30 cellular contexts compared by ENCODE assay signal in the genomic region with DNA sequence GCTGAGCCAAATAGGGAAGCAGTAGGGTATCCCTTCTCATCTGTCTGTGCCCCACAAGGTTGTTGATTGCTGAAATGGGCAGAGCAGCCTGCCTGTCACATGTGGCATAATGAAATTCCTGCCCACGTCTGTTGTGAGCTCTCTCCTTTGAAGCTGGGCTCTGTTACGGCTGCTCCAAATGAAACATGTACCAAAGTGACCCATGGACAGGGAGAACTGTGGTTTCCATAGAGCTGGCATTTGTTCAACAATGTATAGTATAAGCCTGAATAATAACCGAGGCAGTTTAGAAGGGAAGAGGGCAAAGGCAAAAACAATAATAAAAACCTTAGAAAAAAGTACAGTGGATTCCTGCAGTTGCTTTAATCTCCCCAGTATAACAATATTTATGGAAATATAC.
A peak's percentile ranks its signal among the peaks of the same experiment; 100 is the strongest.
DNase-seq lines count a peak whose midpoint lies in the region; FAIRE-seq and TF ChIP-seq lines count a peak whose summit lies in the region.
"Had no signal": no experiment of that assay in that cellular context is flagged by ENCODE, and none has a peak within 500 bp of the region (broad histone marks: within the 10 kb centered on the region; RNA-seq: fewer than 3 reads in every experiment).

No MANE protein-coding gene starts in this region.

- H4K20me1 ChIP-seq in mammary epithelial cell (ENCODE audit: insufficient read depth, low read length) = peaks cover 10% of the 10 kb centered on the region
- H4K20me1 ChIP-seq in astrocyte (ENCODE audit: insufficient read depth, low read length) = no peaks in the 10 kb centered on the region
- no peaks in the 10 kb centered on the region for H4K20me1 ChIP-seq in PC-9 (ENCODE audit: insufficient read depth)

- H3K27me3 ChIP-seq in mammary epithelial cell (ENCODE audit: insufficient read depth, low read length) (peaks cover 56% of the 10 kb centered on the region), astrocyte (ENCODE audit: insufficient read depth, low read length) (peaks cover 2% of the 10 kb centered on the region), PC-9 (ENCODE audit: insufficient read depth, low read depth) (no peaks in the 10 kb centered on the region)
- H3K27me3 ChIP-seq: breast epithelium, colonic mucosa, neutrophil, Peyer's patch, uterus had no signal

- H3K4me1 Mint-ChIP-seq in MCF 10A (ENCODE audit: insufficient read depth, unreplicated experiment) = peaks cover 16% of the 10 kb centered on the region
- H3K4me1 Mint-ChIP-seq in astrocyte (ENCODE audit: low read depth, unreplicated experiment) = peaks cover 32% of the 10 kb centered on the region
- H3K4me1 Mint-ChIP-seq: T-cell had no signal

- POLR2A ChIA-PET in MCF 10A (lab: Yijun Ruan, JAX) (interaction anchor here (1.2 to 2.0 kb wide), 5 partner anchors 18 to 149 kb away, joined by 3 to 12 read pairs (median 4); partner anchors contain the start of gene LYPLAL1), PC-9 (lab: Charles Lee; ENCODE audit: unreplicated experiment) (no interaction called here)

- H3K27ac Mint-ChIP-seq in MCF 10A (ENCODE audit: low read depth, unreplicated experiment) (no peak overlapping the region), astrocyte (ENCODE audit: unreplicated experiment) (peak overlapping the region; percentile 15)
- H3K27ac Mint-ChIP-seq: CD4-positive, alpha-beta T cell; stimulated activated naive CD8-positive, alpha-beta T cell treated with anti-CD3 and anti-CD28 coated beads, Interleukin-15, Interleukin-2, amounts not matched to agents 100 ng/mL and 50 ng/mL, for 24 hours; T-cell had no signal

- in situ Hi-C loops in mammary epithelial cell (cut with MboI; ENCODE audit: low sequenced_read_pairs in 2 of 2) = no loop called here

- H2AFZ ChIP-seq in mammary epithelial cell (ENCODE audit: low read depth, low read length) = no peak overlapping the region
- no peak overlapping the region for H2AFZ ChIP-seq in astrocyte (ENCODE audit: low read depth, low read length)
- H2AFZ ChIP-seq in PC-9 = no peak overlapping the region

- no peak overlapping the region for H3K27ac ChIP-seq in mammary epithelial cell (ENCODE audit: insufficient read depth, low read depth, low read length)
- peak overlapping the region; percentile 8 for H3K27ac ChIP-seq in astrocyte (ENCODE audit: low read depth, low read length)
- no peak overlapping the region for H3K27ac ChIP-seq in PC-9
- H3K27ac ChIP-seq: breast epithelium, colonic mucosa, neutrophil, Peyer's patch, prostate gland, uterus had no signal

- H3K27me3 Mint-ChIP-seq in MCF 10A (ENCODE audit: insufficient read depth, unreplicated experiment) = peaks cover 100% of the 10 kb centered on the region
- no peaks in the 10 kb centered on the region for H3K27me3 Mint-ChIP-seq in astrocyte (ENCODE audit: low read depth, unreplicated experiment)
- H3K27me3 Mint-ChIP-seq: CD4-positive, alpha-beta T cell; stimulated activated naive CD8-positive, alpha-beta T cell treated with anti-CD3 and anti-CD28 coated beads, Interleukin-15, Interleukin-2, amounts not matched to agents 100 ng/mL and 50 ng/mL, for 24 hours; T-cell had no signal

- no peak for FAIRE-seq in astrocyte (lab: Jason Lieb, UNC)
- FAIRE-seq: A204.1, D721Med, HepG2 had no signal

- intact Hi-C loops in MCF 10A (cut with micrococcal nuclease) = loop anchor here (10.0 kb wide), 1 partner anchor 979 kb away; the partner anchor contains the start of gene TGFB2
- intact Hi-C loops in mammary epithelial cell (cut with micrococcal nuclease) = no loop called here
- intact Hi-C loops in PC-9 (cut with micrococcal nuclease; ENCODE audit: unreplicated experiment) = loop anchor here (5.0 kb wide), 1 partner anchor 64 kb away; no protein-coding TSS in a partner anchor

- H3K9me3 Mint-ChIP-seq in MCF 10A (ENCODE audit: unreplicated experiment) (peaks cover 11% of the 10 kb centered on the region), astrocyte (ENCODE audit: unreplicated experiment) (peaks cover 4% of the 10 kb centered on the region)

- peak; percentile 69 for DNase-seq in MCF 10A (ENCODE audit: unreplicated experiment)
- DNase-seq in mammary epithelial cell = no peak
- DNase-seq in astrocyte (ENCODE audit: low read depth) = peak; percentile 19
- DNase-seq in glomerular visceral epithelial cell (ENCODE audit: extremely low spot score) = peak; percentile 56
- DNase-seq in HuH-7.5 (ENCODE audit: low spot score) = no peak
- DNase-seq in PC-9 = no peak
- DNase-seq in hypothalamus (lab: John Stamatoyannopoulos, UW) = no peak
- no peak for DNase-seq in activated CD8-positive, alpha-beta memory T cell treated with anti-CD3 and anti-CD28 coated beads for 24 hours
- DNase-seq: activated CD4-positive, alpha-beta T cell treated with anti-CD3 and anti-CD28 coated beads, Interleukin-2, amount 50 U/mL, for 4 hours; activated CD4-positive, CD25-positive, alpha-beta regulatory T cell; activated naive CD4-positive, alpha-beta T cell treated with Interleukin-2 at 50 U/mL for 16 hours; AML-193; CD4-positive, alpha-beta T cell; colonic mucosa; effector CD8-positive, alpha-beta T cell; erythroblast; left cardiac atrium; NCI-H1048; NCI-H510A treated with DMSO at 0.1 percent for 48 hours; Peyer's patch; SHP77 treated with DMSO at 0.1 percent for 48 hours; T-cell; uterus had no signal

- 60% methylated on average over 1 of the region's 3 CpGs for WGBS in mammary epithelial cell (ENCODE audit: low coverage, missing lambda C conversion rate)

- TF ChIP-seq CTCF in MCF 10A (IDR thresholded peaks at IDR 0.05; ENCODE audit: unreplicated experiment) = no peak
- TF ChIP-seq CTCF in mammary epithelial cell (conservative IDR thresholded peaks at IDR 0.05 in 1 of 2, IDR thresholded peaks at IDR 0.05 in 1 of 2; ENCODE audit: extremely low read depth in 1 of 2, insufficient read depth in 1 of 2, low read depth in 1 of 2, low read length in 2 of 2) = no peak
- no peak for TF ChIP-seq CTCF in astrocyte (IDR thresholded peaks at IDR 0.05; ENCODE audit: insufficient read depth, low read depth, low read length)
- TF ChIP-seq CTCF in PC-9 (conservative IDR thresholded peaks at IDR 0.05) = no peak

- H3K4me1 ChIP-seq in mammary epithelial cell (ENCODE audit: insufficient read depth, low read length) = no peaks in the 10 kb centered on the region
- H3K4me1 ChIP-seq in astrocyte (ENCODE audit: insufficient read depth, low read length) = peaks cover 27% of the 10 kb centered on the region
- H3K4me1 ChIP-seq in PC-9 (replicated peaks; ENCODE audit: insufficient read depth) = peaks cover 31% of the 10 kb centered on the region
- H3K4me1 ChIP-seq: breast epithelium, colonic mucosa, Peyer's patch, prostate gland, uterus had no signal

- CTCF ChIA-PET in MCF 10A (lab: Yijun Ruan, JAX) (interaction anchor here (1.2 to 2.8 kb wide), 2 partner anchors 63 to 244 kb away, joined by 3 to 19 read pairs; no protein-coding TSS in a partner anchor), mammary epithelial cell (lab: Charles Lee; ENCODE audit: low non-redundant PET) (interaction anchor here (0.6 kb wide), 1 partner anchor 1055 kb away, joined by 5 read pairs; no protein-coding TSS in a partner anchor), PC-9 (lab: Charles Lee) (no interaction called here)

- dilution Hi-C loops in mammary epithelial cell (cut with HindIII; ENCODE audit: low sequenced_read_pairs) = no loop called here

- no peak overlapping the region for H3K9ac ChIP-seq in mammary epithelial cell (ENCODE audit: insufficient read depth, low read length)
- H3K9ac ChIP-seq in astrocyte (ENCODE audit: low read length) = peak overlapping the region; percentile 69

- H3K36me3 ChIP-seq in mammary epithelial cell (ENCODE audit: insufficient read depth, low read length) (no peaks in the 10 kb centered on the region), astrocyte (ENCODE audit: insufficient read depth, low read length) (no peaks in the 10 kb centered on the region), PC-9 (ENCODE audit: low read depth) (no peaks in the 10 kb centered on the region)
- H3K36me3 ChIP-seq: breast epithelium, colonic mucosa, neutrophil, Peyer's patch, prostate gland, uterus had no signal

- H3K36me3 Mint-ChIP-seq in MCF 10A (ENCODE audit: insufficient read depth, unreplicated experiment) (no peaks in the 10 kb centered on the region), astrocyte (ENCODE audit: low read depth, unreplicated experiment) (peaks cover 4% of the 10 kb centered on the region)
- H3K36me3 Mint-ChIP-seq: T-cell had no signal

- H3K4me3 ChIP-seq in mammary epithelial cell (replicated peaks in 1 of 3; ENCODE audit: insufficient read depth in 1 of 3, low read depth in 2 of 3, low read length in 3 of 3) (no peak overlapping the region), astrocyte (ENCODE audit: insufficient read depth, low read depth, low read length) (no peak overlapping the region), PC-9 (no peak overlapping the region)
- H3K4me3 ChIP-seq: breast epithelium, colonic mucosa, Peyer's patch, prostate gland, uterus had no signal

- H3K4me2 ChIP-seq in mammary epithelial cell (ENCODE audit: insufficient read depth, low read depth, low read length) (no peak overlapping the region), astrocyte (ENCODE audit: low read length) (peak overlapping the region; percentile 56), PC-9 (no peak overlapping the region; the same call in 1 of the 2 replicates)

- H3K79me2 ChIP-seq in mammary epithelial cell (ENCODE audit: insufficient read depth, low read length) (no peaks in the 10 kb centered on the region), astrocyte (ENCODE audit: insufficient read depth, low read length) (no peaks in the 10 kb centered on the region), PC-9 (ENCODE audit: low read depth) (no peaks in the 10 kb centered on the region)

- H3K9me2 ChIP-seq in PC-9 (ENCODE audit: insufficient read depth) = no peaks in the 10 kb centered on the region

- H3F3A ChIP-seq in PC-9 (ENCODE audit: insufficient read depth, low read depth) = peaks cover 17% of the 10 kb centered on the region; the same call in 1 of the 2 replicates

- BruUV-seq in MCF 10A (replicated peaks; lab: Mats Ljungman, UMichigan) = no TSS peak
- no TSS peak for BruUV-seq in mammary epithelial cell (replicated peaks; lab: Mats Ljungman, UMichigan)
- BruUV-seq in PC-9 (replicated peaks; lab: Mats Ljungman, UMichigan) = no TSS peak

- H3K4me3 Mint-ChIP-seq in MCF 10A (ENCODE audit: unreplicated experiment) (no peak overlapping the region), astrocyte (ENCODE audit: unreplicated experiment) (no peak overlapping the region)
- H3K4me3 Mint-ChIP-seq: CD4-positive, alpha-beta T cell; stimulated activated naive CD8-positive, alpha-beta T cell treated with anti-CD3 and anti-CD28 coated beads, Interleukin-15, Interleukin-2, amounts not matched to agents 100 ng/mL and 50 ng/mL, for 24 hours; T-cell had no signal

- H3K9me3 ChIP-seq in mammary epithelial cell (replicated peaks; ENCODE audit: insufficient read depth, low read length) = peaks cover 11% of the 10 kb centered on the region
- H3K9me3 ChIP-seq in astrocyte (ENCODE audit: insufficient read depth, low read depth, low read length) = no peaks in the 10 kb centered on the region
- no peaks in the 10 kb centered on the region for H3K9me3 ChIP-seq in PC-9 (ENCODE audit: insufficient read depth, low read depth)
- H3K9me3 ChIP-seq: breast epithelium, colonic mucosa, neutrophil, Peyer's patch, prostate gland, uterus had no signal

Comparison
In these comparisons a context has a peak if more than half of its experiments do, and no peak if none do; other contexts are left out.
1. DNase-seq: peak in MCF 10A (single experiment), astrocyte (single experiment) and glomerular visceral epithelial cell (single experiment); none in mammary epithelial cell (single experiment), HuH-7.5 (single experiment), PC-9 (0 of 2), hypothalamus (0 of 51) and activated CD8-positive, alpha-beta memory T cell treated with anti-CD3 and anti-CD28 coated beads for 24 hours (single experiment).